7 cellular contexts compared by ENCODE assay signal in the genomic region with DNA sequence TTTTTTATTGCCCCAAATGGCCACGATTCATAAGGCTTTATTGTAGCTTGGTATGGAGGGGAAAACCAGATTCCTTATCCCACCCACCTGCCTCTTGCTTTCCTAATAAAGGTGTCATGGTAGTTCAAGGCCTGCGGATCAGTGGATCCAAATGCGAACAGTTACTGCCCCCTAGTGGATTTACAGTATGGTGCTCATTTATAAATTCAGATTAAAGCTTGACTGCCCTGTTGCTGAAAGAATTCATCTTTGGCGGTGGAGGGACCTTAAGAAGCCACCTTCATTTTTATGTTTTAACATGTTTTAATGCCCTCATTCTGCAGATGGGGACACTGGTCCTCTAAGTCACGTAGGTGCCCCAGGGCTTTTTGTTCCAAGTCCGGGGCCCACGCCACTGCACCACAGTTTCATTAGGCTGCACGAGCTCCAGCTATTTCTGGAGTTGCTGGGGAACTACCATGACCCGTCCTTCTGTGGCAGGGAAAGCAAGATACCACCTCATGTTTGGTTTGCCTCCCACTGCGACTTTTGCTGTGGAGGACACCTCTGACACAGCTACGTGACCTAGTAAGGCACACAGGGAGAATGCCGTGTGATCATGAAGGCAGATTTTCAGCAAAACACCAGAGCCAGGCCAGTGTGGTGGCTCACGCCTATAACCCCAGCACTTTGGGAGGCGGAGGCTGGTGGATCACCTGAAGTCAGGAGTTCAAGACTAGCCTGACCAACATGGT. TPM values are rescaled to one million over a fixed set of nuclear protein-coding genes. Genes with fewer than 3 reads are reported as not detected.
DNase-seq lines count a peak whose midpoint lies in the region; ATAC-seq and TF ChIP-seq lines count a peak whose summit lies in the region.

No MANE protein-coding gene starts in this region.

- peaks cover 3 to 11% of the 10 kb centered on the region in 2 donors for H3K4me1 Mint-ChIP-seq in stimulated activated naive B cell treated with anti-CD40 and anti-IgM and Interleukin-4, amounts not matched to agents 10 μg/mL and 1 μg/mL and 100 μg/mL, for 72 hours

- no peaks in the 10 kb centered on the region for H3K9me3 ChIP-seq in DND-41 (ENCODE audit: insufficient read depth, low read length, severe bottlenecking)

- H3K36me3 Mint-ChIP-seq in stimulated activated naive B cell treated with anti-CD40 and anti-IgM and Interleukin-4, amounts not matched to agents 10 μg/mL and 1 μg/mL and 100 μg/mL, for 72 hours: no peaks in the 10 kb centered on the region

- peaks cover 17% of the 10 kb centered on the region for H3K4me1 ChIP-seq in DND-41 (ENCODE audit: insufficient read depth, low read length)

- DNase-seq in DND-41 (peak; percentile 53), HT-29 (ENCODE audit: low spot score) (peak; percentile 83), NOMO-1 (lab: John Stamatoyannopoulos, UW; ENCODE audit: unreplicated experiment in 2 of 2) (peak; percentile 8 to 72), astrocyte of the hippocampus (ENCODE audit: low read depth, low spot score) (peak; percentile 81), iPS-NIHi11 (ENCODE audit: low spot score) (peak; percentile 65), GOT3 (lab: John Stamatoyannopoulos, UW) (no peak)
- peak; percentile 18 for DNase-seq in stimulated activated naive B cell treated with anti-CD40 and anti-IgM and Interleukin-4, amounts not matched to agents 10 μg/mL and 1 μg/mL and 100 μg/mL, for 72 hours

- no peak overlapping the region for H3K4me3 Mint-ChIP-seq in stimulated activated naive B cell treated with anti-CD40 and anti-IgM and Interleukin-4, amounts not matched to agents 10 μg/mL and 1 μg/mL and 100 μg/mL, for 72 hours

- no peaks in the 10 kb centered on the region for H3K79me2 ChIP-seq in DND-41 (ENCODE audit: insufficient read depth, low read length)

- ATAC-seq in DND-41 (ENCODE audit: insufficient read depth, low read depth): peak; percentile 77
- peak; percentile 53 to 58 for ATAC-seq in stimulated activated naive B cell treated with anti-CD40 and anti-IgM and Interleukin-4, amounts not matched to agents 10 μg/mL and 1 μg/mL and 100 μg/mL, for 72 hours (replicated peaks)

- H3K27me3 Mint-ChIP-seq in stimulated activated naive B cell treated with anti-CD40 and anti-IgM and Interleukin-4, amounts not matched to agents 10 μg/mL and 1 μg/mL and 100 μg/mL, for 72 hours: peaks cover 6 to 12% of the 10 kb centered on the region in 2 donors

- H3K27ac ChIP-seq in DND-41 (ENCODE audit: low read length): no peak overlapping the region

- TF ChIP-seq CTCF in DND-41 (IDR thresholded peaks at IDR 0.05; ENCODE audit: borderline replicate concordance, extremely low read depth, low read length, poor library complexity, severe bottlenecking): peak; percentile 93

- H3K4me3 ChIP-seq in DND-41 (ENCODE audit: low read depth in 1 of 2, low read length in 2 of 2): no peak overlapping the region

- H3K27ac Mint-ChIP-seq in stimulated activated naive B cell treated with anti-CD40 and anti-IgM and Interleukin-4, amounts not matched to agents 10 μg/mL and 1 μg/mL and 100 μg/mL, for 72 hours: no peak overlapping the region

- H2AFZ ChIP-seq in DND-41 (ENCODE audit: low read depth, low read length): no peak overlapping the region

- no peaks in the 10 kb centered on the region for H3K36me3 ChIP-seq in DND-41 (ENCODE audit: insufficient read depth, low read length)

- H3K9ac ChIP-seq in DND-41 (ENCODE audit: low read depth, low read length): no peak overlapping the region

- H4K20me1 ChIP-seq in DND-41 (ENCODE audit: insufficient read depth, low read length): no peaks in the 10 kb centered on the region

- H3K27me3 ChIP-seq in DND-41 (ENCODE audit: insufficient read depth, low read length, poor library complexity): peaks cover 4% of the 10 kb centered on the region

- H3K4me2 ChIP-seq in DND-41 (ENCODE audit: insufficient read depth, low read length): no peak overlapping the region

- peaks cover 0 to 4% of the 10 kb centered on the region in 2 donors for H3K9me3 Mint-ChIP-seq in stimulated activated naive B cell treated with anti-CD40 and anti-IgM and Interleukin-4, amounts not matched to agents 10 μg/mL and 1 μg/mL and 100 μg/mL, for 72 hours

RNA-seq across cellular contexts. Expression of a gene that starts 15.6 kb away (rescaled TPM):
- 131 and 164 TPM in 2 replicates for total RNA-seq in HT-29 (2014; rRNA removed; shearing (Covaris generic))
